Comparison of ENCODE assay signal across 2 cellular contexts in the genomic region with DNA sequence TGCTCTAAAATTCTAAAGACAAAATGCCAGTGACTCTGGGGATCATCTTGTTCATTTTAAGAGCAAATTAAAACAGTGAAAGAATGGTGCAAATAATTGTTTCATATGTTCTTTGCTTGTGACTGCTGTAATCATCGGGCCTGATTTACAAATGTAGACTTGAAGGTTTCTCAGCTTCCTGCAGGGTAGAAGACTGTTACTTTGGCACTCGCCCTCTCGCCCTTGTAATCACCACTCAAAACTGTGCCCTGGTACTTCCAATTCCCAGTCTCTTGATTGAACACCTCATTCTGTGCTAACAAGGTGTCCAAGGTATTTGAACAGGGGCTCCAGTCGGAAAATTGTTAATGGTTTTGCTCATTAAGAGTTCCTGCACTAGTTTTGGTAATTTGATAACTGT.
TF ChIP-seq lines count a peak whose summit lies in the region.

No MANE protein-coding gene starts in this region.

TF ChIP-seq in GM23338, 12 proteins besides CTCF, POLR2A, EP300 and RAD21:
- TF ChIP-seq, protein P1, sequence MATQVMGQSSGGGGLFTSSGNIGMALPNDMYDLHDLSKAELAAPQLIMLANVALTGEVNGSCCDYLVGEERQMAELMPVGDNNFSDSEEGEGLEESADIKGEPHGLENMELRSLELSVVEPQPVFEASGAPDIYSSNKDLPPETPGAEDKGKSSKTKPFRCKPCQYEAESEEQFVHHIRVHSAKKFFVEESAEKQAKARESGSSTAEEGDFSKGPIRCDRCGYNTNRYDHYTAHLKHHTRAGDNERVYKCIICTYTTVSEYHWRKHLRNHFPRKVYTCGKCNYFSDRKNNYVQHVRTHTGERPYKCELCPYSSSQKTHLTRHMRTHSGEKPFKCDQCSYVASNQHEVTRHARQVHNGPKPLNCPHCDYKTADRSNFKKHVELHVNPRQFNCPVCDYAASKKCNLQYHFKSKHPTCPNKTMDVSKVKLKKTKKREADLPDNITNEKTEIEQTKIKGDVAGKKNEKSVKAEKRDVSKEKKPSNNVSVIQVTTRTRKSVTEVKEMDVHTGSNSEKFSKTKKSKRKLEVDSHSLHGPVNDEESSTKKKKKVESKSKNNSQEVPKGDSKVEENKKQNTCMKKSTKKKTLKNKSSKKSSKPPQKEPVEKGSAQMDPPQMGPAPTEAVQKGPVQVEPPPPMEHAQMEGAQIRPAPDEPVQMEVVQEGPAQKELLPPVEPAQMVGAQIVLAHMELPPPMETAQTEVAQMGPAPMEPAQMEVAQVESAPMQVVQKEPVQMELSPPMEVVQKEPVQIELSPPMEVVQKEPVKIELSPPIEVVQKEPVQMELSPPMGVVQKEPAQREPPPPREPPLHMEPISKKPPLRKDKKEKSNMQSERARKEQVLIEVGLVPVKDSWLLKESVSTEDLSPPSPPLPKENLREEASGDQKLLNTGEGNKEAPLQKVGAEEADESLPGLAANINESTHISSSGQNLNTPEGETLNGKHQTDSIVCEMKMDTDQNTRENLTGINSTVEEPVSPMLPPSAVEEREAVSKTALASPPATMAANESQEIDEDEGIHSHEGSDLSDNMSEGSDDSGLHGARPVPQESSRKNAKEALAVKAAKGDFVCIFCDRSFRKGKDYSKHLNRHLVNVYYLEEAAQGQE (IDR thresholded peaks at IDR 0.05; ENCODE audit: unreplicated experiment), result no peak
- TF ChIP-seq JUNB (IDR thresholded peaks at IDR 0.05; ENCODE audit: unreplicated experiment) (no peak), POLR2AphosphoS5 (IDR thresholded peaks at IDR 0.05; ENCODE audit: low read depth) (no peak), EZH2 (IDR thresholded peaks at IDR 0.05; ENCODE audit: low read depth, unreplicated experiment) (no peak), ZNF331 (CRISPR knock-in tag; IDR thresholded peaks at IDR 0.05; ENCODE audit: low read depth) (no peak), CREB1 (CRISPR knock-in tag; IDR thresholded peaks at IDR 0.05; ENCODE audit: low read depth) (no peak)
TF ChIP-seq in GM23338: peak in this region for 0.

TF ChIP-seq in HEK293T, 16 proteins besides CTCF, POLR2A, EP300 and RAD21:
- TF ChIP-seq FOXM1 (IDR thresholded peaks at IDR 0.05; ENCODE audit: borderline replicate concordance), result no peak
- no peak for TF ChIP-seq LEF1 (IDR thresholded peaks at IDR 0.05; ENCODE audit: borderline replicate concordance)
- TF ChIP-seq BHLHE40 (IDR thresholded peaks at IDR 0.05; ENCODE audit: borderline replicate concordance), result no peak
- no peak for TF ChIP-seq TARDBP (IDR thresholded peaks at IDR 0.05)
- TF ChIP-seq CTBP1 (IDR thresholded peaks at IDR 0.05; ENCODE audit: borderline replicate concordance), result no peak
- TF ChIP-seq, protein P2, sequence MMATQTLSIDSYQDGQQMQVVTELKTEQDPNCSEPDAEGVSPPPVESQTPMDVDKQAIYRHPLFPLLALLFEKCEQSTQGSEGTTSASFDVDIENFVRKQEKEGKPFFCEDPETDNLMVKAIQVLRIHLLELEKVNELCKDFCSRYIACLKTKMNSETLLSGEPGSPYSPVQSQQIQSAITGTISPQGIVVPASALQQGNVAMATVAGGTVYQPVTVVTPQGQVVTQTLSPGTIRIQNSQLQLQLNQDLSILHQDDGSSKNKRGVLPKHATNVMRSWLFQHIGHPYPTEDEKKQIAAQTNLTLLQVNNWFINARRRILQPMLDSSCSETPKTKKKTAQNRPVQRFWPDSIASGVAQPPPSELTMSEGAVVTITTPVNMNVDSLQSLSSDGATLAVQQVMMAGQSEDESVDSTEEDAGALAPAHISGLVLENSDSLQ (IDR thresholded peaks at IDR 0.05), result no peak
- no peak for TF ChIP-seq NFRKB (IDR thresholded peaks at IDR 0.05)
- TF ChIP-seq ZNF384 (IDR thresholded peaks at IDR 0.05), result no peak
- no peak for TF ChIP-seq ELF4 (IDR thresholded peaks at IDR 0.05)
- TF ChIP-seq L3MBTL2 (conservative IDR thresholded peaks at IDR 0.05), result no peak
- no peak for TF ChIP-seq FOXK2 (IDR thresholded peaks at IDR 0.05)
- TF ChIP-seq SUZ12 (IDR thresholded peaks at IDR 0.05), result no peak
- TF ChIP-seq SP1 (IDR thresholded peaks at IDR 0.05), result no peak
